Comparison of ENCODE assay signal across 1 cellular context in the genomic region with DNA sequence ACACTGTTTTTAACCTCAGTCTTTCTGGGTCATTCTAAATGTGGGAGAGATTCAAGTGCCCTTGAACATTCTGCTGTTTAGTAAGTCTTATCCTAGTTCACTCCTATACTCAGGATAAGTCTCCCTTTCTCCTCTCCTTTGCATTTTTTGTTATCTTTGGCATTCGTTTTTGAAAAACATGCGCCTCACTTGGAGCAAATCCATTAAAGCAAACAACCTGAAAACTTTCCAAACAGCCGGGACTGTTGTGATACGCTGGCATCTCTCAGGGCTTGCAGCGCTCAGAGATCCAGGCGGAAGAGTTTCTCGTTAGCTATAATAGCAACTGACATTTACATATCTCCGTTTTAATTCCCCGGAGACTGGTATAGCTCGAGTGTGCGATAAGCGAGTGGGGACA.
TF ChIP-seq lines count a peak whose summit lies in the region.

No MANE protein-coding gene starts in this region.

TF ChIP-seq in SK-N-SH, 30 proteins besides CTCF, POLR2A, EP300 and RAD21 (continued from another document):
- TF ChIP-seq, protein P1, sequence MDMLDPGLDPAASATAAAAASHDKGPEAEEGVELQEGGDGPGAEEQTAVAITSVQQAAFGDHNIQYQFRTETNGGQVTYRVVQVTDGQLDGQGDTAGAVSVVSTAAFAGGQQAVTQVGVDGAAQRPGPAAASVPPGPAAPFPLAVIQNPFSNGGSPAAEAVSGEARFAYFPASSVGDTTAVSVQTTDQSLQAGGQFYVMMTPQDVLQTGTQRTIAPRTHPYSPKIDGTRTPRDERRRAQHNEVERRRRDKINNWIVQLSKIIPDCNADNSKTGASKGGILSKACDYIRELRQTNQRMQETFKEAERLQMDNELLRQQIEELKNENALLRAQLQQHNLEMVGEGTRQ (IDR thresholded peaks at IDR 0.05; ENCODE audit: borderline replicate concordance, low read depth, low read length): no peak
- TF ChIP-seq, protein P2, sequence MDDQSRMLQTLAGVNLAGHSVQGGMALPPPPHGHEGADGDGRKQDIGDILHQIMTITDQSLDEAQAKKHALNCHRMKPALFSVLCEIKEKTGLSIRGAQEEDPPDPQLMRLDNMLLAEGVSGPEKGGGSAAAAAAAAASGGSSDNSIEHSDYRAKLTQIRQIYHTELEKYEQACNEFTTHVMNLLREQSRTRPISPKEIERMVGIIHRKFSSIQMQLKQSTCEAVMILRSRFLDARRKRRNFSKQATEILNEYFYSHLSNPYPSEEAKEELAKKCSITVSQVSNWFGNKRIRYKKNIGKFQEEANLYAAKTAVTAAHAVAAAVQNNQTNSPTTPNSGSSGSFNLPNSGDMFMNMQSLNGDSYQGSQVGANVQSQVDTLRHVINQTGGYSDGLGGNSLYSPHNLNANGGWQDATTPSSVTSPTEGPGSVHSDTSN (IDR thresholded peaks at IDR 0.05): peak; percentile 21; the same call in 1 of the 2 replicates
